Comparison of ENCODE assay signal across 9 cellular contexts in genomic region chr11:95242202-95242989, GRCh38. TPM values are rescaled to one million over a fixed set of nuclear protein-coding genes. Genes with fewer than 3 reads are reported as not detected.
DNase-seq lines count a peak whose midpoint lies in the region; ATAC-seq, FAIRE-seq and TF ChIP-seq lines count a peak whose summit lies in the region.
"Had no signal": no experiment of that assay in that cellular context is flagged by ENCODE, and none has a peak within 500 bp of the region (broad histone marks: within the 10 kb centered on the region; RNA-seq: fewer than 3 reads in every experiment).

No MANE protein-coding gene starts in this region.

- DNase-seq in GM12891 (ENCODE audit: insufficient read length, low spot score) (no peak), keratinocyte (ENCODE audit: low read depth, low spot score) (no peak), ecto neural progenitor cell (ENCODE audit: low spot score) (no peak), NCI-H1930 (lab: John Stamatoyannopoulos, UW) (no peak), ureter (ENCODE audit: low spot score) (no peak)
- DNase-seq in activated CD4-positive, alpha-beta T cell treated with anti-CD3 and anti-CD28 coated beads for 48 hours, result no peak
- DNase-seq: NCI-H187 treated with DMSO at 0.1 percent for 48 hours had no signal

- H3K4me2 ChIP-seq in keratinocyte (ENCODE audit: control insufficient read depth, extremely low read depth, insufficient read depth, low read depth, low read length), result no peak overlapping the region

- H3K9me3 ChIP-seq in keratinocyte (ENCODE audit: control insufficient read depth, low read depth, low read length), result no peaks in the 10 kb centered on the region

- peak overlapping the region; percentile 41 for H2AFZ ChIP-seq in keratinocyte (ENCODE audit: control insufficient read depth, low read length)

- dilution Hi-C loops in keratinocyte (cut with MboI; ENCODE audit: extremely low pct_ligation_motif_present, low sequenced_read_pairs), result no loop called here

- no peak for TF ChIP-seq POLR2A in GM12891 (IDR thresholded peaks at IDR 0.05; ENCODE audit: low read depth, low read length)

- H3K27ac ChIP-seq in keratinocyte (ENCODE audit: control insufficient read depth, insufficient read depth, low read length), result no peak overlapping the region

- H3K4me3 ChIP-seq in keratinocyte (ENCODE audit: control insufficient read depth in 2 of 3, extremely low read depth in 1 of 3, insufficient read depth in 2 of 3, low read depth in 1 of 3, low read length in 3 of 3), result no peak overlapping the region

- no peak overlapping the region for H3K9ac ChIP-seq in keratinocyte (ENCODE audit: control insufficient read depth, extremely low read depth, insufficient read depth, low read length)

- peaks cover 22% of the 10 kb centered on the region for H3K4me1 ChIP-seq in keratinocyte (ENCODE audit: control insufficient read depth, extremely low read depth, insufficient read depth, low read length)

- TF ChIP-seq CTCF in keratinocyte (optimal IDR thresholded peaks at IDR 0.05 in 1 of 3, IDR thresholded peaks at IDR 0.05 in 1 of 3, conservative IDR thresholded peaks at IDR 0.05 in 1 of 3; ENCODE audit: extremely low read depth in 1 of 3, insufficient read depth in 2 of 3, low read length in 3 of 3), result no peak

- H3K79me2 ChIP-seq in keratinocyte (ENCODE audit: control insufficient read depth, insufficient read depth, low read length), result no peaks in the 10 kb centered on the region

- ATAC-seq in GM21529 (IDR thresholded peaks at IDR 0.05; ENCODE audit: unreplicated experiment), result peak; percentile 59
- ATAC-seq in HG03432 (IDR thresholded peaks at IDR 0.05; ENCODE audit: unreplicated experiment), result peak; percentile 63

- H3K27me3 ChIP-seq in keratinocyte (ENCODE audit: control insufficient read depth, extremely low read depth, insufficient read depth, low read length), result no peaks in the 10 kb centered on the region

- no peaks in the 10 kb centered on the region for H3K9me1 ChIP-seq in keratinocyte (ENCODE audit: control insufficient read depth, extremely low read depth, insufficient read depth, low read length)

- H3K36me3 ChIP-seq in keratinocyte (ENCODE audit: control insufficient read depth in 2 of 2, extremely low read depth in 1 of 2, insufficient read depth in 2 of 2, low read length in 2 of 2), result no peaks in the 10 kb centered on the region

- FAIRE-seq in GM12891 (lab: Jason Lieb, UNC), result peak; percentile 51
- FAIRE-seq in keratinocyte (lab: Jason Lieb, UNC), result no peak

- H4K20me1 ChIP-seq in keratinocyte (ENCODE audit: control insufficient read depth, extremely low read depth, insufficient read depth, low read length), result no peaks in the 10 kb centered on the region

TF ChIP-seq in GM12891, 5 proteins besides CTCF, POLR2A, EP300 and RAD21:
- TF ChIP-seq POLR2AphosphoS5 (IDR thresholded peaks at IDR 0.05; ENCODE audit: low read depth, low read length) (no peak), POU2F2 (IDR thresholded peaks at IDR 0.05; ENCODE audit: low read depth, low read length) (no peak), PAX5 (IDR thresholded peaks at IDR 0.05; ENCODE audit: insufficient read depth, low read length, severe bottlenecking) (no peak), SPI1 (IDR thresholded peaks at IDR 0.05; ENCODE audit: low read depth, low read length) (no peak), TAF1 (IDR thresholded peaks at IDR 0.05; ENCODE audit: low read depth, low read length) (no peak)

RNA-seq across cellular contexts. Expression of gene SESN3, which starts 11.4 kb away (rescaled TPM):
- 2.4 TPM for polyA plus RNA-seq in GM12891 (2012; ENCODE audit: low read depth, missing spikeins)
- 13.5 to 35.2 TPM (median 34.6 TPM) in 3 replicates for polyA plus RNA-seq in keratinocyte
- polyA plus RNA-seq in keratinocyte (2011; ENCODE audit: low read depth), result 4.9 TPM
- polyA plus RNA-seq in keratinocyte (2011; cell fraction: cytosol; rRNA removed), result 18.1 and 31.5 TPM in 2 replicates
- 32.7 and 40.7 TPM in 2 replicates for polyA plus RNA-seq in keratinocyte (2011; cell fraction: nucleus; rRNA removed)
- polyA plus RNA-seq in keratinocyte (2012; ENCODE audit: low replicate concordance), result 9.9 and 11.9 TPM in 2 replicates
- 23.4 to 109 TPM (median 92.2 TPM) in 3 replicates for polyA minus RNA-seq in keratinocyte
- polyA minus RNA-seq in keratinocyte (2011; cell fraction: cytosol; rRNA and poly(A)+ RNA removed), result 52.8 TPM
- polyA minus RNA-seq in keratinocyte (2011; cell fraction: nucleus; rRNA and poly(A)+ RNA removed), result 55.6 and 124 TPM in 2 replicates
- total RNA-seq in ureter, result 35.1 TPM
